ENCODE assay signal across 10 cellular contexts in the genomic region with DNA sequence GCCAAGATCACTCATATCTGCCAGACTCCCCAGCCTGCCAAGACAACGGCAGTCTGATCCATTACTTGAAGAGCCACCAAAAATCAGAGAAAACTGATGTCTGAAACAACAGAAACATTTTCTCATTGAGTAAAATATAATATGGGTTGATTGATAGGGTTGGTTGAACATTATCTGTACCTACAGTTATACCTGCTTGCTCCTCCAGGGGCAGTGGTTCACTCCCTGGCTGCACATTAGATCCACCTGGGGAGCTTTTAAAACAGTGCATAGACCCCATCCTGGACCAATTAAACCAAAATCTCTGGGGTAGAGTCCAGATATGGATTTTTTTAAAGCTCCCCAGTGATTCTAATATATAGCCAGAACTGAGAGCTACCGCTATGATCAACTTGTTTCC. TPM values are rescaled to one million over a fixed set of nuclear protein-coding genes. Genes with fewer than 3 reads are reported as not detected.
DNase-seq lines count a peak whose midpoint lies in the region; ATAC-seq, FAIRE-seq and TF ChIP-seq lines count a peak whose summit lies in the region.
"Had no signal": no experiment of that assay in that cellular context is flagged by ENCODE, and none has a peak within 500 bp of the region (broad histone marks: within the 10 kb centered on the region; RNA-seq: fewer than 3 reads in every experiment).

No MANE protein-coding gene starts in this region.

- ATAC-seq in HG03354 (IDR thresholded peaks at IDR 0.05; ENCODE audit: poor library complexity, severe bottlenecking, unreplicated experiment) (peak; percentile 57), K562 (peak; percentile 80), HG03196 (IDR thresholded peaks at IDR 0.05; ENCODE audit: unreplicated experiment) (no peak)
- ATAC-seq: activated CD8-positive, alpha-beta memory T cell treated with anti-CD3 and anti-CD28 coated beads, Interleukin-2, amount 10 ng/mL, durations not matched to agents 7 days and 5 days had no signal

- TF ChIP-seq POLR2A in K562 (conservative IDR thresholded peaks at IDR 0.05) = no peak

- TF ChIP-seq CTCF in GM12874 (IDR thresholded peaks at IDR 0.05; ENCODE audit: insufficient read depth, low read depth, low read length) (peak; percentile 37; the same call in 1 of the 2 replicates), K562 (IDR thresholded peaks at IDR 0.05 in 2 of 3, conservative IDR thresholded peaks at IDR 0.05 in 1 of 3; ENCODE audit: insufficient read depth in 2 of 3, low read depth in 1 of 3, low read length in 3 of 3) (peak in 2 of 3 experiments; percentile 25 to 31; a peak in 2 of 6 replicates), osteoblast (IDR thresholded peaks at IDR 0.05; ENCODE audit: extremely low read depth, low read depth, low read length) (peak; percentile 24)

- no peaks in the 10 kb centered on the region for H3K9me1 ChIP-seq in K562 (ENCODE audit: control insufficient read depth, insufficient read depth, low read length)

- BruUV-seq in K562 (replicated peaks; lab: Mats Ljungman, UMichigan) = no TSS peak

- DNase-seq in K562 (ENCODE audit: extremely low read depth in 1 of 4, low spot score in 3 of 4) (peak; percentile 3 to 14 (median 12)), osteoblast (ENCODE audit: insufficient read length, low spot score, missing footprints) (no peak), AML-193 (lab: John Stamatoyannopoulos, UW) (no peak), NCI-H1436 (lab: John Stamatoyannopoulos, UW) (no peak)
- DNase-seq: activated CD8-positive, alpha-beta memory T cell treated with anti-CD3 and anti-CD28 coated beads, Interleukin-2, amount 10 ng/mL, durations not matched to agents 7 days and 5 days; NCI-H1694 treated with DMSO at 0.1 percent for 48 hours had no signal

- H3K79me2 ChIP-seq in K562 (ENCODE audit: control insufficient read depth, insufficient read depth, low read length) (no peaks in the 10 kb centered on the region), osteoblast (ENCODE audit: insufficient read depth, low read length) (no peaks in the 10 kb centered on the region)

- no peak for TF ChIP-seq EP300 in K562 (IDR thresholded peaks at IDR 0.05; ENCODE audit: low read length)

- H3K4me3 ChIP-seq in K562 (no peak overlapping the region), osteoblast (ENCODE audit: insufficient read depth, low read length) (no peak overlapping the region)

- no peak overlapping the region for H3K9ac ChIP-seq in K562 (ENCODE audit: insufficient read depth in 1 of 2, low read depth in 2 of 2, low read length in 2 of 2)

- H3K27ac ChIP-seq in K562 (ENCODE audit: extremely low read depth, low read depth, low read length) (no peak overlapping the region), osteoblast (ENCODE audit: low read depth, low read length) (no peak overlapping the region)

- POLR2A ChIA-PET in K562 (lab: Yijun Ruan, JAX) = no interaction called here

- H3K4me1 ChIP-seq in K562 (replicated peaks in 1 of 2; ENCODE audit: control insufficient read depth in 2 of 2, insufficient read depth in 2 of 2, low read length in 2 of 2) (no peaks in the 10 kb centered on the region; a peak in 2 of 5 replicates), osteoblast (ENCODE audit: insufficient read depth, low read length) (peaks cover 8% of the 10 kb centered on the region)

- H3K4me2 ChIP-seq in K562 (ENCODE audit: insufficient read depth, low read length) (no peak overlapping the region), osteoblast (ENCODE audit: insufficient read depth, low read length) (no peak overlapping the region)

- no peaks in the 10 kb centered on the region for H3K27me3 ChIP-seq in K562 (ENCODE audit: control insufficient read depth in 2 of 2, insufficient read depth in 2 of 2, low read length in 2 of 2)
- no peaks in the 10 kb centered on the region for H3K27me3 ChIP-seq in osteoblast (ENCODE audit: insufficient read depth, low read length)

- H3K36me3 ChIP-seq in K562 (ENCODE audit: control insufficient read depth, insufficient read depth, low read length) (no peaks in the 10 kb centered on the region), osteoblast (ENCODE audit: insufficient read depth, low read length) (no peaks in the 10 kb centered on the region)

- TF ChIP-seq RAD21 in K562 (CRISPR knock-in tag; conservative IDR thresholded peaks at IDR 0.05 in 1 of 2, IDR thresholded peaks at IDR 0.05 in 1 of 2) = no peak

- 0% methylated on average over 2 of the region's 2 CpGs for WGBS in K562 (ENCODE audit: insufficient coverage, low coverage, missing lambda C conversion rate)

- no peak for FAIRE-seq in K562 (lab: Jason Lieb, UNC)
- FAIRE-seq: G401.6 had no signal

- H3K9me3 ChIP-seq in K562 (replicated peaks; ENCODE audit: control insufficient read depth, insufficient read depth, low read depth, low read length) (no peaks in the 10 kb centered on the region), osteoblast (ENCODE audit: low read depth, low read length) (no peaks in the 10 kb centered on the region)

- intact Hi-C loops in K562 (cut with micrococcal nuclease) = no loop called here

- H4K20me1 ChIP-seq in K562 (replicated peaks; ENCODE audit: control insufficient read depth, insufficient read depth, low read length) (no peaks in the 10 kb centered on the region), osteoblast (ENCODE audit: insufficient read depth, low read length) (no peaks in the 10 kb centered on the region)

- in situ Hi-C loops in K562 (cut with MboI) = no loop called here

- H2AFZ ChIP-seq in K562 (ENCODE audit: low read depth, low read length) (no peak overlapping the region), osteoblast (ENCODE audit: low read length) (no peak overlapping the region)

- CTCF ChIA-PET in K562 (lab: Yijun Ruan, JAX; ENCODE audit: low intra/inter-chr PET ratio) = no interaction called here

TF ChIP-seq in K562, 482 proteins besides CTCF, POLR2A, EP300 and RAD21:
- TF ChIP-seq TBL1XR1 (IDR thresholded peaks at IDR 0.05; ENCODE audit: low read length in 2 of 2) (no peak), ZNF699 (CRISPR knock-in tag; IDR thresholded peaks at IDR 0.05; ENCODE audit: insufficient replicate concordance) (no peak), NEUROD1 (IDR thresholded peaks at IDR 0.05; ENCODE audit: borderline replicate concordance, low read depth, low read length, partially characterized antibody) (no peak), PPARD (CRISPR knock-in tag; IDR thresholded peaks at IDR 0.05) (no peak), MLLT1 (IDR thresholded peaks at IDR 0.05) (no peak), ERF (CRISPR knock-in tag; IDR thresholded peaks at IDR 0.05) (no peak), NELFE (IDR thresholded peaks at IDR 0.05; ENCODE audit: insufficient read depth, insufficient read length) (no peak), ZNF384 (IDR thresholded peaks at IDR 0.05; ENCODE audit: low read depth, low read length) (no peak)
- TF ChIP-seq, protein P1, sequence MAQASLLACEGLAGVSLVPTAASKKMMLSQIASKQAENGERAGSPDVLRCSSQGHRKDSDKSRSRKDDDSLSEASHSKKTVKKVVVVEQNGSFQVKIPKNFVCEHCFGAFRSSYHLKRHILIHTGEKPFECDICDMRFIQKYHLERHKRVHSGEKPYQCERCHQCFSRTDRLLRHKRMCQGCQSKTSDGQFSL (CRISPR knock-in tag; IDR thresholded peaks at IDR 0.05) = no peak
- TF ChIP-seq, protein P1 (tag; IDR thresholded peaks at IDR 0.05) = no peak
- TF ChIP-seq, protein P2, sequence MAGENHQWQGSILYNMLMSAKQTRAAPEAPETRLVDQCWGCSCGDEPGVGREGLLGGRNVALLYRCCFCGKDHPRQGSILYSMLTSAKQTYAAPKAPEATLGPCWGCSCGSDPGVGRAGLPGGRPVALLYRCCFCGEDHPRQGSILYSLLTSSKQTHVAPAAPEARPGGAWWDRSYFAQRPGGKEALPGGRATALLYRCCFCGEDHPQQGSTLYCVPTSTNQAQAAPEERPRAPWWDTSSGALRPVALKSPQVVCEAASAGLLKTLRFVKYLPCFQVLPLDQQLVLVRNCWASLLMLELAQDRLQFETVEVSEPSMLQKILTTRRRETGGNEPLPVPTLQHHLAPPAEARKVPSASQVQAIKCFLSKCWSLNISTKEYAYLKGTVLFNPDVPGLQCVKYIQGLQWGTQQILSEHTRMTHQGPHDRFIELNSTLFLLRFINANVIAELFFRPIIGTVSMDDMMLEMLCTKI (IDR thresholded peaks at IDR 0.05; ENCODE audit: partially characterized antibody) = no peak
TF ChIP-seq in K562: peak in this region for 0.

RNA-seq across cellular contexts. Expression of gene SLC14A2, which starts 43.6 kb away (rescaled TPM):
- not detected in 2 replicates for total RNA-seq in K562 (2011; cell fraction: chromatin; rRNA removed; ENCODE audit: low replicate concordance)
- not detected in 2 replicates for total RNA-seq in K562 (2011; cell fraction: nucleolus; rRNA removed)
- not detected in 2 replicates for total RNA-seq in K562 (2011; cell fraction: nucleoplasm; rRNA removed)
- not detected in 2 replicates for total RNA-seq in K562 (2014; rRNA removed)
- total RNA-seq in K562 (2014; rRNA removed; fragmentation: Illumina TruSeq; extraction: Trizol) = not detected in 2 replicates
- not detected in 2 replicates for total RNA-seq in K562 (2015; rRNA removed; fragmentation: Illumina TruSeq; extraction: Trizol)
- total RNA-seq in K562 (2021) = not detected in 2 replicates
- polyA plus RNA-seq in K562 (2011; rRNA removed) = not detected in 2 replicates
- polyA plus RNA-seq in K562 (2011; cell fraction: cytosol; rRNA removed) = 0.01 TPM in 1 of 2 replicates, not detected in the other
- polyA plus RNA-seq in K562 (2011; cell fraction: nucleus; rRNA removed) = not detected in 2 replicates
- not detected in 2 replicates for polyA plus RNA-seq in K562 (2012)
- not detected in 2 replicates for polyA plus RNA-seq in K562 (2014; fragmentation: Illumina TruSeq; extraction: Trizol)
- not detected for polyA plus RNA-seq in K562 (2014; fragmentation: Nextera tagmentation; extraction: Ambion mirVana)
- polyA plus RNA-seq in K562 (2014; rRNA removed) = not detected in 2 replicates
- not detected in 2 replicates for polyA minus RNA-seq in K562 (2011; rRNA and poly(A)+ RNA removed)
- polyA minus RNA-seq in K562 (2011; cell fraction: cytosol; rRNA and poly(A)+ RNA removed) = not detected in 2 replicates
- not detected in 2 replicates for polyA minus RNA-seq in K562 (2011; cell fraction: nucleus; rRNA and poly(A)+ RNA removed)
- under 0.01 and 0.29 TPM in 2 replicates for total RNA-seq in osteoblast

Comparison
In these comparisons a context has a peak if more than half of its experiments do, and no peak if none do; other contexts are left out.
1. DNase-seq: peak in K562 (4 of 4); none in osteoblast (single experiment), AML-193 (0 of 2) and NCI-H1436 (single experiment).
2. Peak in every context shown above with its lines, with median percentiles within 50 percentile points of each other: CTCF ChIP-seq.